18 cellular contexts compared by ENCODE assay signal in the genomic region with DNA sequence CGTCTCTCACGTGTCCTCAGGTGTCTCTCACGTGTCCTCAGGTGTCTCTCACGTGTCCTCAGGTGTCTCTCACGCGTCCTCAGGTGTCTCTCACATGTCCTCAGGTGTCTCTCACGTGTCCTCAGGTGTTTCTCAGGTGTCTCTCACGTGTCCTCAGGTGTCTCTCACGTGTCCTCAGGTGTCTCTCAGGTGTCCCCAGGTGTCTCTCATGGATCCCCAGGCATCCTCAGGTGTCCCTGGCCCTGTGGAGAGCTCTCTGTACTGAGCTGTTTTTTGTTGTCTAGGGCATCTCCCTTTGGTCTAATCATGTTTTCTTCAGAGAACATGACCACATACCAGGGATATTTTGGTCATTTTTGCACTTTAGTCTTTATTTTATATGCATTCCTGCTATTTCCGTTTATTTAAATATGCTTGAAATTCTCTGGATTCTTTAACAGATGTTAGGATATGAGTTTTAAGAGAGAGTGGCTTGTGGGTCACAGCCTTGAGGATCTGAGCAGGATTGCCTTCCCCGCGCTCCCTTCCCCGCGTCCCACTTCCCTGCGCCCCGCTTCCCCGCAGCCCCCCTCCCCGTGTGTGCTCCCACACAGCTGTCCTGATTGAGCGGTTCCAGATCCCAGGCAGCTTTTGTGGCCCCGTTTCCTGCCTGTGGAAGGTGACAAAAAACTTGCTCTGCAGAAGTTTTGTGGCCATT. TPM values are rescaled to one million over a fixed set of nuclear protein-coding genes. Genes with fewer than 3 reads are reported as not detected.
A peak's percentile ranks its signal among the peaks of the same experiment; 100 is the strongest.
DNase-seq lines count a peak whose midpoint lies in the region; ATAC-seq and TF ChIP-seq lines count a peak whose summit lies in the region.
"Had no signal": no experiment of that assay in that cellular context is flagged by ENCODE, and none has a peak within 500 bp of the region (broad histone marks: within the 10 kb centered on the region; RNA-seq: fewer than 3 reads in every experiment).

No MANE protein-coding gene starts in this region.

- in situ Hi-C loops in GM13977 (cut with MboI; ENCODE audit: low pct_unique_long_range_greater_than_20kb, low sequenced_read_pairs, unreplicated experiment): no loop called here

- H3K36me3 Mint-ChIP-seq in glutamatergic neuron (ENCODE audit: unreplicated experiment) (peaks cover 33% of the 10 kb centered on the region), immature natural killer cell (peaks cover 0 to 4% (median 3%) of the 10 kb centered on the region in 3 donors)

- H3K27ac Mint-ChIP-seq in glutamatergic neuron (ENCODE audit: unreplicated experiment): peak overlapping the region; percentile 46
- peak overlapping the region in 1 of 6 donors; percentile 36 for H3K27ac Mint-ChIP-seq in immature natural killer cell
- H3K27ac Mint-ChIP-seq: activated CD8-positive, alpha-beta memory T cell treated with anti-CD3 and anti-CD28 coated beads, Interleukin-2, amount 10 ng/mL, durations not matched to agents 7 days and 5 days; activated naive CD4-positive, alpha-beta T cell treated with anti-CD3 and anti-CD28 coated beads, Interleukin-2, amount 50 U/mL, for 72 hours; IgD-negative memory B cell had no signal

- WGBS in aorta, 2 donors: 54 to 57% methylated on average over 20 of the region's 20 CpGs

- TF ChIP-seq CTCF in left ventricle myocardium inferior (IDR thresholded peaks at IDR 0.05; ENCODE audit: borderline replicate concordance): no peak
- TF ChIP-seq CTCF in glutamatergic neuron (IDR thresholded peaks at IDR 0.05; ENCODE audit: partially characterized antibody, unreplicated experiment): no peak
- no peak for TF ChIP-seq CTCF in GM13977 (IDR thresholded peaks at IDR 0.05; ENCODE audit: extremely low read depth, insufficient read depth, missing control alignments)

- H3K4me1 ChIP-seq in left ventricle myocardium inferior (no peaks in the 10 kb centered on the region), aorta (ENCODE audit: control insufficient read depth in 1 of 2, insufficient read depth in 2 of 2, low read length in 2 of 2) (no peaks in the 10 kb centered on the region)
- H3K4me1 ChIP-seq: heart left ventricle, left lung, upper lobe of left lung had no signal

- intact Hi-C loops in left ventricle myocardium inferior (cut with micrococcal nuclease) (no loop called here), Right ventricle myocardium inferior (cut with DNase I) (no loop called here), aorta (cut with DNase I) (no loop called here)

- peaks cover 49% of the 10 kb centered on the region for H3K4me1 Mint-ChIP-seq in glutamatergic neuron (ENCODE audit: low read depth, unreplicated experiment)
- no peaks in the 10 kb centered on the region for H3K4me1 Mint-ChIP-seq in immature natural killer cell
- H3K4me1 Mint-ChIP-seq: activated CD8-positive, alpha-beta memory T cell treated with anti-CD3 and anti-CD28 coated beads, Interleukin-2, amount 10 ng/mL, durations not matched to agents 7 days and 5 days; IgD-negative memory B cell had no signal

- no peak overlapping the region for H3K27ac ChIP-seq in left ventricle myocardium inferior (replicated peaks)
- no peak overlapping the region for H3K27ac ChIP-seq in aorta (ENCODE audit: low read depth in 1 of 2, low read length in 2 of 2)
- H3K27ac ChIP-seq: heart left ventricle, left lung, SK-N-MC, upper lobe of left lung, VCaP had no signal

- H3K27me3 ChIP-seq in left ventricle myocardium inferior (ENCODE audit: low read depth) (no peaks in the 10 kb centered on the region), aorta (ENCODE audit: control insufficient read depth in 1 of 2, insufficient read depth in 2 of 2, low read length in 1 of 2) (no peaks in the 10 kb centered on the region)
- H3K27me3 ChIP-seq: heart left ventricle, left lung, upper lobe of left lung had no signal

- H3K4me3 ChIP-seq in left ventricle myocardium inferior (no peak overlapping the region), aorta (ENCODE audit: low read length in 2 of 2) (no peak overlapping the region)
- H3K4me3 ChIP-seq: heart left ventricle, left lung, SK-N-MC, upper lobe of left lung had no signal

- H3K9me3 Mint-ChIP-seq in glutamatergic neuron (ENCODE audit: unreplicated experiment) (peaks cover 35% of the 10 kb centered on the region), immature natural killer cell (no peaks in the 10 kb centered on the region)
- H3K9me3 Mint-ChIP-seq: activated naive CD4-positive, alpha-beta T cell treated with anti-CD3 and anti-CD28 coated beads, Interleukin-2, amount 50 U/mL, for 72 hours; IgD-negative memory B cell had no signal

- H3K27me3 Mint-ChIP-seq in glutamatergic neuron (ENCODE audit: unreplicated experiment): peaks cover 22% of the 10 kb centered on the region
- peaks cover 0 to 6% (median 0%) of the 10 kb centered on the region in 3 donors for H3K27me3 Mint-ChIP-seq in immature natural killer cell (ENCODE audit: low read depth in 3 of 3)
- H3K27me3 Mint-ChIP-seq: activated CD8-positive, alpha-beta memory T cell treated with anti-CD3 and anti-CD28 coated beads, Interleukin-2, amount 10 ng/mL, durations not matched to agents 7 days and 5 days; IgD-negative memory B cell had no signal

- H3K9me3 ChIP-seq in left ventricle myocardium inferior (replicated peaks) (no peaks in the 10 kb centered on the region), aorta (ENCODE audit: control insufficient read depth, low read length) (no peaks in the 10 kb centered on the region)
- H3K9me3 ChIP-seq: heart left ventricle, left lung, upper lobe of left lung had no signal

- H3K36me3 ChIP-seq in left ventricle myocardium inferior: peaks cover 28% of the 10 kb centered on the region
- no peaks in the 10 kb centered on the region for H3K36me3 ChIP-seq in aorta (ENCODE audit: control insufficient read depth in 1 of 2, insufficient read depth in 2 of 2, low read length in 1 of 2)

- DNase-seq in left ventricle myocardium inferior: peak; percentile 2
- no peak for DNase-seq in Right ventricle myocardium inferior (ENCODE audit: missing footprints)
- DNase-seq in amniotic stem cell (lab: John Stamatoyannopoulos, UW): peak; percentile 30
- DNase-seq in glutamatergic neuron: peak; percentile 14
- peak; percentile 35 to 53 for DNase-seq in aorta
- DNase-seq in immature natural killer cell: no peak
- no peak for DNase-seq in GM13977 (ENCODE audit: low spot score)
- DNase-seq: activated CD8-positive, alpha-beta memory T cell treated with anti-CD3 and anti-CD28 coated beads, Interleukin-2, amount 10 ng/mL, durations not matched to agents 7 days and 5 days; NCI-H774; upper lobe of left lung had no signal

- ATAC-seq in Right ventricle myocardium inferior (no peak), aorta (ENCODE audit: low FRiP score) (no peak), HG03565 (IDR thresholded peaks at IDR 0.05; ENCODE audit: unreplicated experiment) (no peak)
- ATAC-seq: activated CD8-positive, alpha-beta memory T cell treated with anti-CD3 and anti-CD28 coated beads, Interleukin-2, amount 10 ng/mL, durations not matched to agents 7 days and 5 days; activated naive CD4-positive, alpha-beta T cell treated with anti-CD3 and anti-CD28 coated beads, Interleukin-2, amount 50 U/mL, for 72 hours; heart left ventricle; left lung had no signal

- H3K4me3 Mint-ChIP-seq in glutamatergic neuron (ENCODE audit: unreplicated experiment) (no peak overlapping the region), immature natural killer cell (no peak overlapping the region)
- H3K4me3 Mint-ChIP-seq: activated CD8-positive, alpha-beta memory T cell treated with anti-CD3 and anti-CD28 coated beads, Interleukin-2, amount 10 ng/mL, durations not matched to agents 7 days and 5 days; IgD-negative memory B cell had no signal

RNA-seq across cellular contexts. Expression of gene ATP4B, which starts 31.9 kb away (rescaled TPM):
- total RNA-seq in left ventricle myocardium inferior (not detected), Right ventricle myocardium inferior (not detected), glutamatergic neuron (ENCODE audit: unreplicated experiment) (not detected), aorta (not detected)
- polyA plus RNA-seq in aorta (not detected), immature natural killer cell (not detected)
- total RNA-seq: activated CD8-positive, alpha-beta memory T cell treated with anti-CD3 and anti-CD28 coated beads, Interleukin-2, amount 10 ng/mL, durations not matched to agents 7 days and 5 days; activated naive CD4-positive, alpha-beta T cell treated with anti-CD3 and anti-CD28 coated beads, Interleukin-2, amount 50 U/mL, for 72 hours; dermis microvascular lymphatic vessel endothelial cell; heart left ventricle; left lung; upper lobe of left lung had no signal
- polyA plus RNA-seq: heart left ventricle, IgD-negative memory B cell had no signal

RNA-seq across cellular contexts. Expression of gene GRK1, which starts 40.9 kb away (rescaled TPM):
- total RNA-seq in left ventricle myocardium inferior (0.85 TPM), Right ventricle myocardium inferior (0.11 TPM), glutamatergic neuron (ENCODE audit: unreplicated experiment) (1.2 TPM), aorta (under 1 TPM in 1 of 2 donors, not detected in 1; 0.10 TPM)
- polyA plus RNA-seq in aorta (not detected), immature natural killer cell (not detected)
- total RNA-seq: activated CD8-positive, alpha-beta memory T cell treated with anti-CD3 and anti-CD28 coated beads, Interleukin-2, amount 10 ng/mL, durations not matched to agents 7 days and 5 days; dermis microvascular lymphatic vessel endothelial cell had no signal
- polyA plus RNA-seq: IgD-negative memory B cell had no signal

RNA-seq across cellular contexts. Expression of gene TFDP1, which starts 41.6 kb away (rescaled TPM):
- total RNA-seq in left ventricle myocardium inferior (48.7 TPM), Right ventricle myocardium inferior (46.7 TPM), glutamatergic neuron (ENCODE audit: unreplicated experiment) (62.0 TPM), aorta (10 to 100 TPM; 29.7 to 36.6 TPM)
- polyA plus RNA-seq in aorta (10 to 100 TPM; 17.4 to 36.4 TPM), immature natural killer cell (10 to 100 TPM; 25.2 to 39.3 (median 33.7) TPM)

Comparison
In these comparisons a context has a peak if more than half of its experiments do, and no peak if none do; other contexts are left out.
1. DNase-seq: peak in left ventricle myocardium inferior (single experiment), amniotic stem cell (single experiment), glutamatergic neuron (single experiment) and aorta (2 of 2); none in Right ventricle myocardium inferior (single experiment), immature natural killer cell (0 of 3) and GM13977 (single experiment).